ENCODE assay signal across 10 cellular contexts in genomic region chr3:53056442-53056841, GRCh38. TPM values are rescaled to one million over a fixed set of nuclear protein-coding genes. Genes with fewer than 3 reads are reported as not detected.
A peak's percentile ranks its signal among the peaks of the same experiment; 100 is the strongest.
DNase-seq lines count a peak whose midpoint lies in the region; ATAC-seq, FAIRE-seq and TF ChIP-seq lines count a peak whose summit lies in the region.
"Had no signal": no experiment of that assay in that cellular context is flagged by ENCODE, and none has a peak within 500 bp of the region (broad histone marks: within the 10 kb centered on the region; RNA-seq: fewer than 3 reads in every experiment).

No MANE protein-coding gene starts in this region.

- H3K27me3 ChIP-seq in mesenchymal stem cell (ENCODE audit: control insufficient read depth in 1 of 2, insufficient read depth in 1 of 2, low read length in 2 of 2) = peaks cover 0 to 4% of the 10 kb centered on the region in 2 experiments
- no peaks in the 10 kb centered on the region for H3K27me3 ChIP-seq in hepatocyte
- no peaks in the 10 kb centered on the region for H3K27me3 ChIP-seq in CD8-positive, alpha-beta memory T cell (ENCODE audit: insufficient read depth, low read length, poor library complexity, severe bottlenecking)

- no peak overlapping the region for H3K4me3 ChIP-seq in mesenchymal stem cell (ENCODE audit: insufficient read depth in 1 of 2, low read depth in 1 of 2, low read length in 2 of 2)
- H3K4me3 ChIP-seq in hepatocyte = no peak overlapping the region
- no peak overlapping the region for H3K4me3 ChIP-seq in CD8-positive, alpha-beta memory T cell (ENCODE audit: low read length)

- H3K79me1 ChIP-seq in mesenchymal stem cell (replicated peaks; ENCODE audit: low read length, poor library complexity, severe bottlenecking) = no peaks in the 10 kb centered on the region

- H3K36me3 ChIP-seq in mesenchymal stem cell (ENCODE audit: control insufficient read depth in 1 of 2, insufficient read depth in 2 of 2, low read depth in 1 of 2, low read length in 2 of 2) (no peaks in the 10 kb centered on the region), hepatocyte (replicated peaks; ENCODE audit: insufficient read depth, low read depth) (no peaks in the 10 kb centered on the region)
- no peaks in the 10 kb centered on the region for H3K36me3 ChIP-seq in CD8-positive, alpha-beta memory T cell (ENCODE audit: insufficient read depth, low read length)

- TF ChIP-seq POLR2A in GM12892 (IDR thresholded peaks at IDR 0.05; ENCODE audit: low read depth, low read length) = no peak

- POLR2A ChIA-PET in CD8-positive, alpha-beta memory T cell (lab: Charles Lee) = no interaction called here

- H3K9ac ChIP-seq in mesenchymal stem cell (ENCODE audit: low read length) = no peak overlapping the region

- no peak overlapping the region for H3K4me3 Mint-ChIP-seq in activated T-helper 17 cell treated with anti-CD3 and anti-CD28 coated beads, Interleukin-2, amount 50 U/mL, for 72 hours
- no peak overlapping the region for H3K4me3 Mint-ChIP-seq in CD8-positive, alpha-beta memory T cell

- H3K27me3 Mint-ChIP-seq in activated T-helper 17 cell treated with anti-CD3 and anti-CD28 coated beads, Interleukin-2, amount 50 U/mL, for 72 hours = peaks cover 3% of the 10 kb centered on the region
- peaks cover 7 to 10% of the 10 kb centered on the region in 2 donors for H3K27me3 Mint-ChIP-seq in CD8-positive, alpha-beta memory T cell

- H3K14ac ChIP-seq in mesenchymal stem cell (ENCODE audit: low read length in 2 of 2) = no peak overlapping the region

- H3K23ac ChIP-seq in mesenchymal stem cell (ENCODE audit: low read length in 2 of 2) = no peak overlapping the region

- H3K9me2 ChIP-seq in hepatocyte (replicated peaks; ENCODE audit: insufficient read depth) = no peaks in the 10 kb centered on the region

- no peak overlapping the region for H2BK12ac ChIP-seq in mesenchymal stem cell (ENCODE audit: low read length in 2 of 2)

- peak; percentile 32 for ATAC-seq in activated T-helper 17 cell treated with anti-CD3 and anti-CD28 coated beads, Interleukin-2, amount 50 U/mL, for 72 hours (replicated peaks)

- H3K4me1 ChIP-seq in mesenchymal stem cell (ENCODE audit: control insufficient read depth, insufficient read depth, low read depth, low read length) (no peaks in the 10 kb centered on the region), hepatocyte (ENCODE audit: insufficient read depth) (no peaks in the 10 kb centered on the region)
- no peaks in the 10 kb centered on the region for H3K4me1 ChIP-seq in CD8-positive, alpha-beta memory T cell (ENCODE audit: insufficient read depth, low read length)

- CTCF ChIA-PET in CD8-positive, alpha-beta memory T cell (lab: Charles Lee) = interaction anchor here (1.2 kb wide), 1 partner anchor 12 kb away, joined by 3 read pairs; no protein-coding TSS in a partner anchor

- no peak overlapping the region for H3K18ac ChIP-seq in mesenchymal stem cell (ENCODE audit: low read depth in 1 of 2, low read length in 2 of 2)

- H3K4ac ChIP-seq in mesenchymal stem cell (ENCODE audit: low read depth in 1 of 2, low read length in 2 of 2) = no peak overlapping the region

- H2BK5ac ChIP-seq in mesenchymal stem cell (ENCODE audit: low read depth, low read length, poor library complexity, severe bottlenecking) = no peak overlapping the region

- no peaks in the 10 kb centered on the region for H3K9me3 Mint-ChIP-seq in activated T-helper 17 cell treated with anti-CD3 and anti-CD28 coated beads, Interleukin-2, amount 50 U/mL, for 72 hours
- no peaks in the 10 kb centered on the region for H3K9me3 Mint-ChIP-seq in CD8-positive, alpha-beta memory T cell

- no peak overlapping the region for H2BK15ac ChIP-seq in mesenchymal stem cell (ENCODE audit: low read depth, poor library complexity, severe bottlenecking)

- no peak for TF ChIP-seq CTCF in hepatocyte (IDR thresholded peaks at IDR 0.05; ENCODE audit: poor library complexity)

- no peaks in the 10 kb centered on the region for H3K36me3 Mint-ChIP-seq in activated T-helper 17 cell treated with anti-CD3 and anti-CD28 coated beads, Interleukin-2, amount 50 U/mL, for 72 hours (ENCODE audit: low read depth)
- no peaks in the 10 kb centered on the region for H3K36me3 Mint-ChIP-seq in CD8-positive, alpha-beta memory T cell

- no peak overlapping the region for H2BK120ac ChIP-seq in mesenchymal stem cell (ENCODE audit: low read depth, low read length)

- no peaks in the 10 kb centered on the region for H3K4me1 Mint-ChIP-seq in activated T-helper 17 cell treated with anti-CD3 and anti-CD28 coated beads, Interleukin-2, amount 50 U/mL, for 72 hours
- no peaks in the 10 kb centered on the region for H3K4me1 Mint-ChIP-seq in CD8-positive, alpha-beta memory T cell

- no peak overlapping the region for H2AK5ac ChIP-seq in mesenchymal stem cell (ENCODE audit: low read length, severe bottlenecking)

- 100% methylated on average over 1 of the region's 2 CpGs for WGBS in mesenchymal stem cell
- 89% methylated on average over 2 of the region's 2 CpGs for WGBS in hepatocyte (ENCODE audit: low lambda C conversion rate, missing lambda C conversion rate)

- H4K8ac ChIP-seq in mesenchymal stem cell (ENCODE audit: low read length) = no peak overlapping the region

- no peak overlapping the region for H2AFZ ChIP-seq in mesenchymal stem cell (ENCODE audit: low read depth, low read length)
- no peak overlapping the region for H2AFZ ChIP-seq in hepatocyte

- DNase-seq in ELR (ENCODE audit: low read depth) (peak; percentile 57), HT-29 (ENCODE audit: low spot score) (peak; percentile 59), mesenchymal stem cell (peak; percentile 35), hepatocyte (ENCODE audit: low spot score) (no peak), GM12892 (ENCODE audit: insufficient read length) (no peak), activated gamma-delta T cell (lab: John Stamatoyannopoulos, UW) (no peak)
- no peak for DNase-seq in CD8-positive, alpha-beta memory T cell
- DNase-seq: activated T-cell treated with anti-CD3 and anti-CD28 coated beads, Interleukin-2, amount 50 U/mL, for 48 hours; nucleus accumbens had no signal

- H3K27ac Mint-ChIP-seq in activated T-helper 17 cell treated with anti-CD3 and anti-CD28 coated beads, Interleukin-2, amount 50 U/mL, for 72 hours = no peak overlapping the region
- no peak overlapping the region for H3K27ac Mint-ChIP-seq in CD8-positive, alpha-beta memory T cell

- H4K91ac ChIP-seq in mesenchymal stem cell (ENCODE audit: low read length) = no peak overlapping the region

- H3K27ac ChIP-seq in mesenchymal stem cell (ENCODE audit: low read length, poor library complexity, severe bottlenecking) (no peak overlapping the region), hepatocyte (no peak overlapping the region)
- no peak overlapping the region for H3K27ac ChIP-seq in CD8-positive, alpha-beta memory T cell (ENCODE audit: low read depth, low read length)

- H4K20me1 ChIP-seq in hepatocyte (ENCODE audit: insufficient read depth, poor library complexity, severe bottlenecking) = no peaks in the 10 kb centered on the region

- FAIRE-seq in GM12892 (lab: Jason Lieb, UNC) = no peak

- H3K4me2 ChIP-seq in mesenchymal stem cell (ENCODE audit: low read length, poor library complexity, severe bottlenecking) (no peak overlapping the region), hepatocyte (no peak overlapping the region)

- no peaks in the 10 kb centered on the region for H3K79me2 ChIP-seq in hepatocyte

- H3K9me3 ChIP-seq in mesenchymal stem cell (ENCODE audit: control insufficient read depth, low read length) = no peaks in the 10 kb centered on the region
- H3K9me3 ChIP-seq in hepatocyte (ENCODE audit: low read depth) = no peaks in the 10 kb centered on the region
- H3K9me3 ChIP-seq in CD8-positive, alpha-beta memory T cell (ENCODE audit: low read length) = no peaks in the 10 kb centered on the region

RNA-seq across cellular contexts. Expression of gene SFMBT1, which starts 10.6 kb away (rescaled TPM):
- 20.2 and 23.0 TPM in 2 replicates for total RNA-seq in HT-29 (2014; rRNA removed; shearing (Covaris generic))
- total RNA-seq in activated T-helper 17 cell treated with anti-CD3 and anti-CD28 coated beads, Interleukin-2, amount 50 U/mL, for 72 hours = 10 to 100 TPM; 26.1 to 29.9 TPM
- 1.2 TPM for polyA plus RNA-seq in mesenchymal stem cell (2013, experiment 1 of 2)
- polyA plus RNA-seq in mesenchymal stem cell (2013, experiment 2 of 2) = 1.1 TPM
- total RNA-seq in hepatocyte = 12.0 and 18.1 TPM in 2 replicates
- 5.8 and 8.5 TPM in 2 replicates for polyA plus RNA-seq in hepatocyte
- 10 to 100 TPM; 18.3 to 21.0 TPM for total RNA-seq in CD8-positive, alpha-beta memory T cell
- polyA plus RNA-seq in CD8-positive, alpha-beta memory T cell = 17.0 TPM
- polyA plus RNA-seq in GM12892 (2012; ENCODE audit: missing spikeins) = 6.4 TPM

Comparison
In these comparisons a context has a peak if more than half of its experiments do, and no peak if none do; other contexts are left out.
1. DNase-seq: peak in ELR (single experiment), HT-29 (single experiment) and mesenchymal stem cell (single experiment); none in hepatocyte (single experiment), CD8-positive, alpha-beta memory T cell (0 of 5), GM12892 (single experiment) and activated gamma-delta T cell (single experiment).